In genomic region chr18:78623142-78623541, GRCh38 we compare ENCODE assay signal across 16 cellular contexts.
"Had no signal": no experiment of that assay in that cellular context is flagged by ENCODE, and none has a peak within 500 bp of the region (broad histone marks: within the 10 kb centered on the region; RNA-seq: fewer than 3 reads in every experiment).

No MANE protein-coding gene starts in this region.

- H3K9me3 Mint-ChIP-seq: central memory CD8-positive, alpha-beta T cell; dendritic cell treated with granulocyte-macrophage colony-stimulating factor and Interleukin-4, amounts not matched to agents 40 ng/mL and 50 ng/mL, for 4 days; effector memory CD8-positive, alpha-beta T cell; stimulated activated effector memory CD8-positive, alpha-beta T cell treated with anti-CD3 and anti-CD28 coated beads, Interleukin-12 subunit alpha, Interleukin-12 subunit beta, amount 100 ng/mL, for 72 hours; stimulated activated naive CD8-positive, alpha-beta T cell treated with anti-CD3 and anti-CD28 coated beads, Interleukin-15, Interleukin-2, amounts not matched to agents 100 ng/mL and 50 ng/mL, for 24 hours had no signal

- H3K36me3 Mint-ChIP-seq: naive thymus-derived CD4-positive, alpha-beta T cell; stimulated activated effector memory CD8-positive, alpha-beta T cell treated with anti-CD3 and anti-CD28 coated beads, Interleukin-12 subunit alpha, Interleukin-12 subunit beta, amount 100 ng/mL, for 72 hours had no signal

- H3K27ac Mint-ChIP-seq: dendritic cell treated with granulocyte-macrophage colony-stimulating factor and Interleukin-4, amounts not matched to agents 40 ng/mL and 50 ng/mL, for 4 days; immature natural killer cell; naive thymus-derived CD4-positive, alpha-beta T cell; progenitor cell of endocrine pancreas; stimulated activated effector memory CD8-positive, alpha-beta T cell treated with anti-CD3 and anti-CD28 coated beads, Interleukin-12 subunit alpha, Interleukin-12 subunit beta, amount 100 ng/mL, for 72 hours; stimulated activated naive CD8-positive, alpha-beta T cell treated with anti-CD3 and anti-CD28 coated beads, Interleukin-15, Interleukin-2, amounts not matched to agents 100 ng/mL and 50 ng/mL, for 24 hours had no signal

- H3K4me3 ChIP-seq: tibial nerve had no signal

- H3K4me1 ChIP-seq: foreskin keratinocyte, tibial nerve had no signal

- H3K27me3 Mint-ChIP-seq: central memory CD8-positive, alpha-beta T cell had no signal

- H3K27ac ChIP-seq: foreskin keratinocyte, neutrophil, tibial nerve had no signal

- DNase-seq: effector memory CD8-positive, alpha-beta T cell; foreskin keratinocyte; immature natural killer cell; left ventricle myocardium superior; mammary epithelial cell; naive thymus-derived CD4-positive, alpha-beta T cell; right cardiac atrium; stimulated activated CD4-positive, alpha-beta T cell treated with anti-CD3 and anti-CD28 coated beads, Interleukin-4, amount 100 ng/mL, for 1 hour; stimulated activated CD8-positive, alpha-beta memory T cell treated with anti-CD3 and anti-CD28 coated beads, Interleukin-4, amount 100 ng/mL, for 48 hours had no signal

- H3K36me3 ChIP-seq: neutrophil, tibial nerve had no signal

- H3K4me3 Mint-ChIP-seq: central memory CD8-positive, alpha-beta T cell; dendritic cell treated with granulocyte-macrophage colony-stimulating factor and Interleukin-4, amounts not matched to agents 40 ng/mL and 50 ng/mL, for 4 days; effector memory CD8-positive, alpha-beta T cell; immature natural killer cell; naive thymus-derived CD4-positive, alpha-beta T cell; stimulated activated effector memory CD8-positive, alpha-beta T cell treated with anti-CD3 and anti-CD28 coated beads, Interleukin-12 subunit alpha, Interleukin-12 subunit beta, amount 100 ng/mL, for 72 hours; stimulated activated naive CD8-positive, alpha-beta T cell treated with anti-CD3 and anti-CD28 coated beads, Interleukin-15, Interleukin-2, amounts not matched to agents 100 ng/mL and 50 ng/mL, for 24 hours had no signal

- ATAC-seq: effector memory CD8-positive, alpha-beta T cell; foreskin keratinocyte; left ventricle myocardium superior; naive thymus-derived CD4-positive, alpha-beta T cell; right cardiac atrium; stimulated activated effector memory CD8-positive, alpha-beta T cell treated with anti-CD3 and anti-CD28 coated beads, Interleukin-12 subunit alpha, Interleukin-12 subunit beta, amount 100 ng/mL, for 72 hours had no signal

- H3K9me3 ChIP-seq: neutrophil, tibial nerve had no signal

- H3K27me3 ChIP-seq: foreskin keratinocyte, tibial nerve had no signal
